9 cellular contexts compared by ENCODE assay signal in genomic region chr1:227234998-227235405, GRCh38.
A peak's percentile ranks its signal among the peaks of the same experiment; 100 is the strongest.
DNase-seq lines count a peak whose midpoint lies in the region; ATAC-seq and TF ChIP-seq lines count a peak whose summit lies in the region.
"Had no signal": no experiment of that assay in that cellular context is flagged by ENCODE, and none has a peak within 500 bp of the region (broad histone marks: within the 10 kb centered on the region; RNA-seq: fewer than 3 reads in every experiment).

No MANE protein-coding gene starts in this region.

- H2AK5ac ChIP-seq in H9 (ENCODE audit: insufficient read length, low read length) (no peak overlapping the region), mesenchymal stem cell (ENCODE audit: low read length, severe bottlenecking) (no peak overlapping the region)

- H3K36me3 ChIP-seq in OCI-LY7 (ENCODE audit: insufficient read depth, low read length): no peaks in the 10 kb centered on the region
- H3K36me3 ChIP-seq in mesenchymal stem cell (ENCODE audit: control insufficient read depth in 1 of 2, insufficient read depth in 2 of 2, low read depth in 1 of 2, low read length in 2 of 2): no peaks in the 10 kb centered on the region

- H3K14ac ChIP-seq in H9 (ENCODE audit: insufficient read depth, low read length): no peak overlapping the region
- H3K14ac ChIP-seq in mesenchymal stem cell (ENCODE audit: low read length in 2 of 2): no peak overlapping the region

- H3K23me2 ChIP-seq in H9 (ENCODE audit: insufficient read length, low read depth, low read length, poor library complexity, severe bottlenecking): no peaks in the 10 kb centered on the region

- H3K36me3 Mint-ChIP-seq in H9 (ENCODE audit: insufficient read depth in 1 of 3, low read depth in 3 of 3): peaks cover 0 to 5% (median 3%) of the 10 kb centered on the region in 3 experiments; a peak in 4 of 7 replicates

- intact Hi-C loops in OCI-LY7 (cut with micrococcal nuclease; ENCODE audit: unreplicated experiment): loop anchor here (10.0 kb wide), 1 partner anchor 600 kb away; no protein-coding TSS in a partner anchor
- intact Hi-C loops in dorsolateral prefrontal cortex (cut with DNase I): loop anchor here (2.0 to 10.0 kb wide), 5 partner anchors 80 to 202 kb away; partner anchors contain the start of gene CDC42BPA (in 1 of the 2)

- H3K79me1 ChIP-seq in H9 (ENCODE audit: insufficient read depth, low read depth, low read length, poor library complexity, severe bottlenecking): peaks cover 6% of the 10 kb centered on the region
- H3K79me1 ChIP-seq in mesenchymal stem cell (replicated peaks; ENCODE audit: low read length, poor library complexity, severe bottlenecking): peaks cover 21% of the 10 kb centered on the region

- H2BK120ac ChIP-seq in H9 (ENCODE audit: low read depth, low read length, poor library complexity, severe bottlenecking) (no peak overlapping the region), mesenchymal stem cell (ENCODE audit: low read depth, low read length) (no peak overlapping the region)

- H4K5ac ChIP-seq in H9 (ENCODE audit: insufficient read length, low read depth, low read length): no peak overlapping the region

- H3K4me2 ChIP-seq in H9 (ENCODE audit: insufficient read depth, insufficient read length, low read length) (no peak overlapping the region), OCI-LY7 (ENCODE audit: low read length) (no peak overlapping the region), mesenchymal stem cell (ENCODE audit: low read length, poor library complexity, severe bottlenecking) (no peak overlapping the region)

- H3K4me1 Mint-ChIP-seq in H9: peaks cover 2 to 3% of the 10 kb centered on the region in 2 experiments; a peak in 2 of 4 replicates

- no peak overlapping the region for H2BK15ac ChIP-seq in H9 (ENCODE audit: low read depth, low read length)
- H2BK15ac ChIP-seq in mesenchymal stem cell (ENCODE audit: low read depth, poor library complexity, severe bottlenecking): no peak overlapping the region

- H3K27ac ChIP-seq in H9 (ENCODE audit: insufficient read length, low read depth, low read length) (no peak overlapping the region), OCI-LY7 (ENCODE audit: low read depth, low read length, poor library complexity, severe bottlenecking) (no peak overlapping the region), dorsolateral prefrontal cortex (peak overlapping the region in 2 of 59 donors; percentile 1 to 14), mesenchymal stem cell (ENCODE audit: low read length, poor library complexity, severe bottlenecking) (no peak overlapping the region)
- H3K27ac ChIP-seq: skin epidermis had no signal

- H3K27ac Mint-ChIP-seq in H9: no peak overlapping the region; a peak in 1 of 7 replicates

- H4K91ac ChIP-seq in H9 (ENCODE audit: insufficient read length, low read depth, low read length) (no peak overlapping the region), mesenchymal stem cell (ENCODE audit: low read length) (no peak overlapping the region)

- no peak overlapping the region for H2BK20ac ChIP-seq in H9 (ENCODE audit: low read depth, low read length, poor library complexity, severe bottlenecking)

- no peak overlapping the region for H3K56ac ChIP-seq in H9 (ENCODE audit: insufficient read length, low read depth, low read length)

- no peak overlapping the region for H2BK5ac ChIP-seq in H9 (ENCODE audit: insufficient read length, low read length)
- no peak overlapping the region for H2BK5ac ChIP-seq in mesenchymal stem cell (ENCODE audit: low read depth, low read length, poor library complexity, severe bottlenecking)

- POLR2A ChIA-PET in OCI-LY7 (lab: Charles Lee): no interaction called here

- H3K79me2 ChIP-seq in H9 (ENCODE audit: insufficient read depth, low read length): no peaks in the 10 kb centered on the region; the same call in 1 of the 2 replicates
- no peaks in the 10 kb centered on the region for H3K79me2 ChIP-seq in OCI-LY7 (ENCODE audit: insufficient read depth, low read depth, low read length)

- BruUV-seq in OCI-LY7 (replicated peaks; lab: Mats Ljungman, UMichigan): no TSS peak

- H3K4ac ChIP-seq in H9 (ENCODE audit: low read depth, low read length) (no peak overlapping the region), mesenchymal stem cell (ENCODE audit: low read depth in 1 of 2, low read length in 2 of 2) (no peak overlapping the region)

- no peaks in the 10 kb centered on the region for H3K27me3 ChIP-seq in H9 (ENCODE audit: insufficient read depth, low read length)
- H3K27me3 ChIP-seq in dorsolateral prefrontal cortex: no peaks in the 10 kb centered on the region
- no peaks in the 10 kb centered on the region for H3K27me3 ChIP-seq in mesenchymal stem cell (ENCODE audit: control insufficient read depth in 1 of 2, insufficient read depth in 1 of 2, low read length in 2 of 2)

- CTCF ChIA-PET in OCI-LY7 (lab: Charles Lee; ENCODE audit: unreplicated experiment): no interaction called here

- H4K20me1 ChIP-seq in H9 (ENCODE audit: control insufficient read depth, insufficient read depth, insufficient read length) (no peaks in the 10 kb centered on the region), OCI-LY7 (ENCODE audit: insufficient read depth, low read length) (no peaks in the 10 kb centered on the region)

- TF ChIP-seq CTCF in H9 (conservative IDR thresholded peaks at IDR 0.05) (peak; percentile 53; the same call in 2 of the 3 replicates), OCI-LY7 (conservative IDR thresholded peaks at IDR 0.05; ENCODE audit: low read length) (peak; percentile 77), dorsolateral prefrontal cortex (IDR thresholded peaks at IDR 0.05 in 54 of 56, conservative IDR thresholded peaks at IDR 0.05 in 2 of 56; ENCODE audit: low read depth in 1 of 56, partially characterized antibody in 56 of 56) (peak in 55 of 56 donors; percentile 27 to 74 (median 56))

- no peaks in the 10 kb centered on the region for H3K9me3 ChIP-seq in H9 (ENCODE audit: control insufficient read depth, low read depth, low read length)
- no peaks in the 10 kb centered on the region for H3K9me3 ChIP-seq in OCI-LY7 (ENCODE audit: low read length)
- no peaks in the 10 kb centered on the region for H3K9me3 ChIP-seq in mesenchymal stem cell (ENCODE audit: control insufficient read depth, low read length)

- H3K18ac ChIP-seq in H9 (ENCODE audit: insufficient read length, low read depth, low read length): no peak overlapping the region
- H3K18ac ChIP-seq in mesenchymal stem cell (ENCODE audit: low read depth in 1 of 2, low read length in 2 of 2): no peak overlapping the region

- peak; percentile 61 for DNase-seq in DMS 273 treated with DMSO at 0.1 percent for 48 hours (lab: John Stamatoyannopoulos, UW)
- DNase-seq in H9: peak; percentile 40
- peak; percentile 53 for DNase-seq in OCI-LY7 (ENCODE audit: low spot score)
- DNase-seq in dorsolateral prefrontal cortex: no peak
- DNase-seq in mesenchymal stem cell: peak; percentile 76
- DNase-seq in ecto neural progenitor cell (ENCODE audit: low spot score): no peak

- ATAC-seq in HG03460 (IDR thresholded peaks at IDR 0.05; ENCODE audit: unreplicated experiment): no peak
- no peak for ATAC-seq in HG02852 (IDR thresholded peaks at IDR 0.05; ENCODE audit: unreplicated experiment)

- no peaks in the 10 kb centered on the region for H3K9me2 ChIP-seq in OCI-LY7 (ENCODE audit: insufficient read depth, low read length)

- no peak overlapping the region for H3K4me3 Mint-ChIP-seq in H9

- no peak overlapping the region for H3K9ac ChIP-seq in H9 (ENCODE audit: extremely low read depth, insufficient read length, low read length)
- no peak overlapping the region for H3K9ac ChIP-seq in mesenchymal stem cell (ENCODE audit: low read length)

- no peak overlapping the region for H3T11ph ChIP-seq in H9 (ENCODE audit: low read length)

- no CpG with 5 or more reads among the region's 1 CpG for WGBS in H9 (ENCODE audit: extremely low coverage, insufficient read length, low lambda C conversion rate)
- no CpG with 5 or more reads among the region's 1 CpG for WGBS in mesenchymal stem cell

- H4K8ac ChIP-seq in H9 (replicated peaks; ENCODE audit: insufficient read length, low read depth, low read length): no peak overlapping the region
- no peak overlapping the region for H4K8ac ChIP-seq in mesenchymal stem cell (ENCODE audit: low read length)

- H3K9me3 Mint-ChIP-seq in H9: no peaks in the 10 kb centered on the region

- no peaks in the 10 kb centered on the region for H3K27me3 Mint-ChIP-seq in H9 (ENCODE audit: low read depth)

- H2AFZ ChIP-seq in H9 (ENCODE audit: low read length) (no peak overlapping the region), OCI-LY7 (ENCODE audit: low read length) (no peak overlapping the region), mesenchymal stem cell (ENCODE audit: low read depth, low read length) (no peak overlapping the region)

- H3K4me1 ChIP-seq in H9 (ENCODE audit: insufficient read depth, low read length) (no peaks in the 10 kb centered on the region; the same call in 1 of the 2 replicates), OCI-LY7 (ENCODE audit: insufficient read depth, low read length, poor library complexity, severe bottlenecking) (no peaks in the 10 kb centered on the region), mesenchymal stem cell (ENCODE audit: control insufficient read depth, insufficient read depth, low read depth, low read length) (peaks cover 3% of the 10 kb centered on the region)

- H2BK12ac ChIP-seq in H9 (ENCODE audit: insufficient read length, low read depth, low read length) (no peak overlapping the region), mesenchymal stem cell (ENCODE audit: low read length in 2 of 2) (no peak overlapping the region)

- no peak overlapping the region for H3K23ac ChIP-seq in H9 (ENCODE audit: insufficient read length, low read depth, low read length)
- H3K23ac ChIP-seq in mesenchymal stem cell (ENCODE audit: low read length in 2 of 2): no peak overlapping the region

- H3K4me3 ChIP-seq in OCI-LY7 (ENCODE audit: low read depth, low read length, poor library complexity, severe bottlenecking) (no peak overlapping the region), dorsolateral prefrontal cortex (no peak overlapping the region), mesenchymal stem cell (ENCODE audit: insufficient read depth in 1 of 2, low read depth in 1 of 2, low read length in 2 of 2) (no peak overlapping the region)
- H3K4me3 ChIP-seq: skin epidermis had no signal

Comparison
In these comparisons a context has a peak if more than half of its experiments do, and no peak if none do; other contexts are left out.
1. DNase-seq: peak in DMS 273 treated with DMSO at 0.1 percent for 48 hours (single experiment), H9 (single experiment), OCI-LY7 (single experiment) and mesenchymal stem cell (single experiment); none in dorsolateral prefrontal cortex (0 of 10) and ecto neural progenitor cell (single experiment).
2. Peak in every context shown above with its lines, with median percentiles within 50 percentile points of each other: CTCF ChIP-seq.